ENCODE assay signal across 27 cellular contexts in genomic region chr18:55232506-55232905, GRCh38.
"Had no signal": no experiment of that assay in that cellular context is flagged by ENCODE, and none has a peak within 500 bp of the region (broad histone marks: within the 10 kb centered on the region; RNA-seq: fewer than 3 reads in every experiment).

No MANE protein-coding gene starts in this region.

- ATAC-seq: esophagus mucosa; gastrocnemius medialis; heart left ventricle; left cardiac atrium; left lung; naive thymus-derived CD4-positive, alpha-beta T cell; stimulated activated naive B cell treated with anti-CD40 and anti-IgM and Interleukin-4, amounts not matched to agents 10 μg/mL and 1 μg/mL and 100 μg/mL, for 72 hours had no signal

- H3K4me2 ChIP-seq: hepatocyte, neural progenitor cell had no signal

- H3K9me3 ChIP-seq: gastrocnemius medialis, heart left ventricle, left lung, prostate gland, right atrium auricular region, sigmoid colon, suprapubic skin, thyroid gland, vagina had no signal

- DNase-seq: effector CD8-positive, alpha-beta T cell; endodermal cell; foreskin fibroblast; gastrocnemius medialis; heart left ventricle; left cardiac atrium; left lung; mesenchymal stem cell; naive thymus-derived CD4-positive, alpha-beta T cell; sigmoid colon; stimulated activated CD4-positive, alpha-beta T cell treated with anti-CD3 and anti-CD28 coated beads, Interleukin-2, amount 100 ng/mL, for 24 hours; stimulated activated CD4-positive, alpha-beta T cell treated with anti-CD3 and anti-CD28 coated beads, Interleukin-4, amount 100 ng/mL, for 4 hours; stimulated activated naive B cell treated with anti-CD40 and anti-IgM and Interleukin-4, amounts not matched to agents 10 μg/mL and 1 μg/mL and 100 μg/mL, for 72 hours; thyroid gland; trophoblast cell had no signal

- H3K36me3 Mint-ChIP-seq: naive thymus-derived CD4-positive, alpha-beta T cell had no signal

- H3K9me3 Mint-ChIP-seq: endodermal cell; mesothelial cell of epicardium; nephron; neural progenitor cell; stimulated activated naive CD8-positive, alpha-beta T cell treated with anti-CD3 and anti-CD28 coated beads, Interleukin-15, Interleukin-2, amounts not matched to agents 100 ng/mL and 50 ng/mL, for 24 hours had no signal

- H3K4me3 ChIP-seq: gastrocnemius medialis, heart left ventricle, hepatocyte, left lung, neural progenitor cell, prostate gland, right atrium auricular region, sigmoid colon, suprapubic skin, thyroid gland, vagina had no signal

- H3K79me2 ChIP-seq: hepatocyte, parathyroid adenoma had no signal

- H3K4me1 ChIP-seq: prostate gland had no signal

- H3K9ac ChIP-seq: neural progenitor cell, parathyroid adenoma had no signal

- H3K4me3 Mint-ChIP-seq: endodermal cell; mesothelial cell of epicardium; naive thymus-derived CD4-positive, alpha-beta T cell; nephron; neural progenitor cell; stimulated activated naive B cell treated with anti-CD40 and anti-IgM and Interleukin-4, amounts not matched to agents 10 μg/mL and 1 μg/mL and 100 μg/mL, for 72 hours; stimulated activated naive CD8-positive, alpha-beta T cell treated with anti-CD3 and anti-CD28 coated beads, Interleukin-15, Interleukin-2, amounts not matched to agents 100 ng/mL and 50 ng/mL, for 24 hours had no signal

- H3K27ac ChIP-seq: epithelial cell of prostate, hepatocyte, left lung, neural progenitor cell, parathyroid adenoma, prostate gland, right atrium auricular region, sigmoid colon, suprapubic skin, thyroid gland, vagina had no signal

- H3K27ac Mint-ChIP-seq: endodermal cell; mesothelial cell of epicardium; naive thymus-derived CD4-positive, alpha-beta T cell; nephron; neural progenitor cell; stimulated activated naive CD8-positive, alpha-beta T cell treated with anti-CD3 and anti-CD28 coated beads, Interleukin-15, Interleukin-2, amounts not matched to agents 100 ng/mL and 50 ng/mL, for 24 hours had no signal

- H2AFZ ChIP-seq: hepatocyte, neural progenitor cell, parathyroid adenoma had no signal

- H3K27me3 Mint-ChIP-seq: naive thymus-derived CD4-positive, alpha-beta T cell; stimulated activated naive B cell treated with anti-CD40 and anti-IgM and Interleukin-4, amounts not matched to agents 10 μg/mL and 1 μg/mL and 100 μg/mL, for 72 hours; stimulated activated naive CD8-positive, alpha-beta T cell treated with anti-CD3 and anti-CD28 coated beads, Interleukin-15, Interleukin-2, amounts not matched to agents 100 ng/mL and 50 ng/mL, for 24 hours had no signal

- H3K27me3 ChIP-seq: gastrocnemius medialis, heart left ventricle, hepatocyte, left lung, neural progenitor cell, right atrium auricular region, sigmoid colon, suprapubic skin, thyroid gland, vagina had no signal
